In the genomic region with DNA sequence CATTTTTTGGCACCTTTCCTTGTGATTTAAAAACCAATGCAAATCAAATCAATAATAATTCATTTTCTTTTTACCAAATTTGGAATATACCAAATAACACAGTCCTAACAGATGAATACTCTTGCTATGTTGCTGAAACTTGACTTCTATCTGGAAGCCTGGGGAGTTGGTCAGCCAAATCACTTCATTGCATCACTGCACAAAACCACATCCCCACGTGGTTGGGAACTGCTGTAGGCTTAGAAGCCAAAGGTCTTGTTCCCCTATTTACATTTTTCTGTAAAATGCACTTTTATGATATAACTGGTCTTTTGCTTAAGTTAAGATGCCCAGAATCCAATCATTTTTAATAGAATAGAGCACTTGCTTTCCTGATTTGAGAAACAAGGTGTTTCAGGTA, we compare ENCODE assay signal across 15 cellular contexts. TPM values are rescaled to one million over a fixed set of nuclear protein-coding genes. Genes with fewer than 3 reads are reported as not detected.
DNase-seq lines count a peak whose midpoint lies in the region; ATAC-seq and TF ChIP-seq lines count a peak whose summit lies in the region.
"Had no signal": no experiment of that assay in that cellular context is flagged by ENCODE, and none has a peak within 500 bp of the region (broad histone marks: within the 10 kb centered on the region; RNA-seq: fewer than 3 reads in every experiment).

No MANE protein-coding gene starts in this region.

- H3K36me3 ChIP-seq in lower lobe of right lung, result no peaks in the 10 kb centered on the region
- no peaks in the 10 kb centered on the region for H3K36me3 ChIP-seq in heart left ventricle
- H3K36me3 ChIP-seq: WERI-Rb-1 had no signal

- no peak overlapping the region for H3K4me3 ChIP-seq in lower lobe of right lung
- no peak overlapping the region for H3K4me3 ChIP-seq in heart left ventricle

- H3K27ac ChIP-seq in lower lobe of right lung (no peak overlapping the region), heart left ventricle (no peak overlapping the region)
- H3K27ac ChIP-seq: WERI-Rb-1 had no signal

- peak; percentile 77 for ATAC-seq in GM18907 (IDR thresholded peaks at IDR 0.05; ENCODE audit: unreplicated experiment)
- ATAC-seq in HG02885 (IDR thresholded peaks at IDR 0.05; ENCODE audit: poor library complexity, unreplicated experiment), result peak; percentile 77
- peak in 1 of 2 donors; percentile 62 for ATAC-seq in lower lobe of right lung
- ATAC-seq in heart left ventricle, result no peak
- ATAC-seq: natural killer cell; PC-3; stimulated activated naive CD8-positive, alpha-beta T cell treated with anti-CD3 and anti-CD28 coated beads, Interleukin-15, amount 100 ng/mL, for 72 hours had no signal

- TF ChIP-seq CTCF in lower lobe of right lung (IDR thresholded peaks at IDR 0.05), result no peak
- TF ChIP-seq CTCF in heart left ventricle (IDR thresholded peaks at IDR 0.05), result no peak

- DNase-seq in OCI-M1 (lab: John Stamatoyannopoulos, UW) (peak; percentile 87), lower lobe of right lung (peak; percentile 51), NCI-H1436 (lab: John Stamatoyannopoulos, UW) (no peak), heart left ventricle (no peak), NCI-H526 (lab: John Stamatoyannopoulos, UW) (no peak)
- DNase-seq in activated CD4-positive, alpha-beta T cell treated with anti-CD3 and anti-CD28 coated beads, Interleukin-2, amount 50 U/mL, for 1 hour, result no peak
- DNase-seq: activated effector memory CD4-positive, alpha-beta T cell treated with anti-CD3 and anti-CD28 coated beads, Interleukin-2, amount 50 U/mL, for 16 hours; Calu3; effector CD4-positive, alpha-beta T cell; natural killer cell; PC-3; stimulated activated naive CD8-positive, alpha-beta T cell treated with anti-CD3 and anti-CD28 coated beads, Interleukin-15, amount 100 ng/mL, for 72 hours; WERI-Rb-1 had no signal

- intact Hi-C loops in lower lobe of right lung (cut with DNase I), result no loop called here
- intact Hi-C loops in heart left ventricle (cut with DNase I), result no loop called here

- H3K4me1 ChIP-seq in lower lobe of right lung (no peaks in the 10 kb centered on the region), heart left ventricle (peaks cover 0 to 3% (median 0%) of the 10 kb centered on the region in 12 donors)

- no peak for TF ChIP-seq POLR2A in heart left ventricle (IDR thresholded peaks at IDR 0.05)

- H3K27me3 ChIP-seq in lower lobe of right lung (ENCODE audit: low read depth) (no peaks in the 10 kb centered on the region), heart left ventricle (peaks cover 0 to 1% (median 0%) of the 10 kb centered on the region in 9 donors)

- 19 to 36% (median 33%) methylated on average over 1 of the region's 1 CpG for WGBS in heart left ventricle, 4 donors

- H3K9me3 ChIP-seq in lower lobe of right lung (no peaks in the 10 kb centered on the region), heart left ventricle (no peaks in the 10 kb centered on the region)

RNA-seq across cellular contexts. Expression of gene GPR85, which starts 15.2 kb away (rescaled TPM):
- total RNA-seq in lower lobe of right lung, result 4.5 TPM
- 1 to 10 TPM in 3 of 9 donors, under 1 TPM in 5, not detected in 1; 0.16 to 4.5 (median 0.88) TPM for total RNA-seq in heart left ventricle
- 1 to 10 TPM; 1.2 to 1.8 TPM for polyA plus RNA-seq in heart left ventricle
- total RNA-seq: Calu3, natural killer cell, PC-3 had no signal

RNA-seq across cellular contexts. Expression of gene SMIM30, which starts 46.9 kb away (rescaled TPM):
- total RNA-seq in lower lobe of right lung, result 55.6 TPM
- 100 to 1,000 TPM in 6 of 9 donors, 10 to 100 TPM in 3; 72.4 to 180 (median 137) TPM for total RNA-seq in heart left ventricle
- polyA plus RNA-seq in heart left ventricle, result 100 to 1,000 TPM in 1 of 2 donors, 10 to 100 TPM in 1; 83.8 to 378 TPM

Comparison
In these comparisons a context has a peak if more than half of its experiments do, and no peak if none do; other contexts are left out.
1. ATAC-seq: peak in GM18907 (single experiment) and HG02885 (single experiment); none in heart left ventricle (0 of 4).
2. DNase-seq: peak in OCI-M1 (single experiment) and lower lobe of right lung (single experiment); none in NCI-H1436 (single experiment), heart left ventricle (0 of 5), NCI-H526 (0 of 2) and activated CD4-positive, alpha-beta T cell treated with anti-CD3 and anti-CD28 coated beads, Interleukin-2, amount 50 U/mL, for 1 hour (single experiment).